Comparison of ENCODE assay signal across 8 cellular contexts in genomic region chr11:113114452-113115027, GRCh38.
DNase-seq lines count a peak whose midpoint lies in the region; ATAC-seq and TF ChIP-seq lines count a peak whose summit lies in the region.

No MANE protein-coding gene starts in this region.

- H3K79me2 ChIP-seq in DND-41 (ENCODE audit: insufficient read depth, low read length): no peaks in the 10 kb centered on the region
- peaks cover 8% of the 10 kb centered on the region for H3K79me2 ChIP-seq in neural cell (replicated peaks; ENCODE audit: insufficient read depth, low read length)

- H2AFZ ChIP-seq in DND-41 (ENCODE audit: low read depth, low read length) (no peak overlapping the region), neural cell (ENCODE audit: low read depth, low read length) (no peak overlapping the region)

- H3K4me3 ChIP-seq in DND-41 (ENCODE audit: low read depth in 1 of 2, low read length in 2 of 2) (no peak overlapping the region), fibroblast of mammary gland (ENCODE audit: control insufficient read depth, low read depth, low read length) (no peak overlapping the region), neural cell (ENCODE audit: low read length) (no peak overlapping the region)

- H3K4me2 ChIP-seq in DND-41 (ENCODE audit: insufficient read depth, low read length) (no peak overlapping the region), neural cell (ENCODE audit: low read length) (no peak overlapping the region)

- H3K27me3 ChIP-seq in DND-41 (ENCODE audit: insufficient read depth, low read length, poor library complexity) (no peaks in the 10 kb centered on the region), neural cell (ENCODE audit: insufficient read depth, low read depth, low read length) (no peaks in the 10 kb centered on the region)

- H3K4me1 ChIP-seq in DND-41 (ENCODE audit: insufficient read depth, low read length): no peaks in the 10 kb centered on the region

- DNase-seq in DND-41: peak; percentile 9
- DNase-seq in SHP77 (lab: John Stamatoyannopoulos, UW): peak; percentile 56 to 62
- DNase-seq in fibroblast of mammary gland (ENCODE audit: low read depth): peak; percentile 27

- H3F3A ChIP-seq in neural cell (ENCODE audit: insufficient read depth, low read length, poor library complexity, severe bottlenecking): no peaks in the 10 kb centered on the region

- H4K20me1 ChIP-seq in DND-41 (ENCODE audit: insufficient read depth, low read length) (no peaks in the 10 kb centered on the region), neural cell (ENCODE audit: insufficient read depth) (peaks cover 4% of the 10 kb centered on the region)

- H3K36me3 ChIP-seq in DND-41 (ENCODE audit: insufficient read depth, low read length) (no peaks in the 10 kb centered on the region), neural cell (ENCODE audit: insufficient read depth, low read length) (no peaks in the 10 kb centered on the region)

- ATAC-seq in DND-41 (ENCODE audit: insufficient read depth, low read depth) (peak; percentile 57; the same call in 1 of the 3 replicates), GM21447 (IDR thresholded peaks at IDR 0.05; ENCODE audit: unreplicated experiment) (no peak), GM19328 (IDR thresholded peaks at IDR 0.05; ENCODE audit: unreplicated experiment) (no peak), GM19035 (IDR thresholded peaks at IDR 0.05; ENCODE audit: unreplicated experiment) (no peak)

- TF ChIP-seq CTCF in DND-41 (IDR thresholded peaks at IDR 0.05; ENCODE audit: borderline replicate concordance, extremely low read depth, low read length, poor library complexity, severe bottlenecking) (peak; percentile 48), LNCAP (IDR thresholded peaks at IDR 0.05) (peak; percentile 72), fibroblast of mammary gland (conservative IDR thresholded peaks at IDR 0.05; ENCODE audit: control insufficient read depth, insufficient read depth, low read depth, low read length) (peak; percentile 56), neural cell (IDR thresholded peaks at IDR 0.05; ENCODE audit: poor library complexity, severe bottlenecking) (peak; percentile 58)

- H3K27ac ChIP-seq in DND-41 (ENCODE audit: low read length): no peak overlapping the region
- H3K27ac ChIP-seq in neural cell (ENCODE audit: low read length): no peak overlapping the region

- no peak overlapping the region for H3K9ac ChIP-seq in DND-41 (ENCODE audit: low read depth, low read length)
- no peak overlapping the region for H3K9ac ChIP-seq in neural cell (ENCODE audit: low read length)

- peak; percentile 59 for TF ChIP-seq RAD21 in neural cell (conservative IDR thresholded peaks at IDR 0.05)

- H3K9me2 ChIP-seq in neural cell (ENCODE audit: insufficient read depth, low read length): no peaks in the 10 kb centered on the region

- TF ChIP-seq EP300 in neural cell (conservative IDR thresholded peaks at IDR 0.05; ENCODE audit: poor library complexity, severe bottlenecking): no peak

- H3K9me3 ChIP-seq in DND-41 (ENCODE audit: insufficient read depth, low read length, severe bottlenecking): no peaks in the 10 kb centered on the region
- H3K9me3 ChIP-seq in neural cell (ENCODE audit: low read length): no peaks in the 10 kb centered on the region

TF ChIP-seq in neural cell, 6 proteins besides CTCF, POLR2A, EP300 and RAD21:
- no peak for TF ChIP-seq MXI1 (conservative IDR thresholded peaks at IDR 0.05; ENCODE audit: poor library complexity, severe bottlenecking)
- TF ChIP-seq EZH2 (IDR thresholded peaks at IDR 0.05; ENCODE audit: borderline replicate concordance, insufficient read depth, low read length, poor library complexity, severe bottlenecking): no peak
- TF ChIP-seq SMC3 (conservative IDR thresholded peaks at IDR 0.05; ENCODE audit: poor library complexity): peak; percentile 67
- no peak for TF ChIP-seq TAF1 (IDR thresholded peaks at IDR 0.05; ENCODE audit: low read depth)
- no peak for TF ChIP-seq REST (IDR thresholded peaks at IDR 0.05; ENCODE audit: borderline replicate concordance)
- no peak for TF ChIP-seq POLR2AphosphoS5 (IDR thresholded peaks at IDR 0.05)

Comparison
In these comparisons a context has a peak if more than half of its experiments do, and no peak if none do; other contexts are left out.
1. DNase-seq: peak in every context shown above with its lines; median percentile 59 in SHP77; 27 in fibroblast of mammary gland; 9 in DND-41.